Comparison of ENCODE assay signal across 1 cellular context in the genomic region with DNA sequence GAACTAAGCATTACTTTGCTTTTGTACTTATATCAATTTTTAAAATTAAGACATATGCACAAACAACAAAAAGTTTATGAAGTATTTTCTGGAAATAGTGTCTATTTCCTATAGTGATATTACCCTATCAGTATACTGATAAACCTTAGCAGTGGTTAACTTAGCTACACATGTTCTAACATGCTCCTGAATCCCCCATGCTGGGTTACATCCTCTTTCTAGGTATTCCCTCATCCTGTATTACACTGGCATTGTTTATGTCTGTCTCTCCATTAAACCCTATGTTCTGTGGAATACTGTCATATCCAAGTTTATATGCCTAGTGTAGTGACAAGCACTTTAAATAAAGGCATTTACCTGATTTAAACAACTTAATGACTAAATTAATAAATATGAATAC.
TF ChIP-seq lines count a peak whose summit lies in the region.

No MANE protein-coding gene starts in this region.

TF ChIP-seq in A549, 52 proteins besides CTCF, POLR2A, EP300 and RAD21 (continued from another document):
- TF ChIP-seq, protein P1, sequence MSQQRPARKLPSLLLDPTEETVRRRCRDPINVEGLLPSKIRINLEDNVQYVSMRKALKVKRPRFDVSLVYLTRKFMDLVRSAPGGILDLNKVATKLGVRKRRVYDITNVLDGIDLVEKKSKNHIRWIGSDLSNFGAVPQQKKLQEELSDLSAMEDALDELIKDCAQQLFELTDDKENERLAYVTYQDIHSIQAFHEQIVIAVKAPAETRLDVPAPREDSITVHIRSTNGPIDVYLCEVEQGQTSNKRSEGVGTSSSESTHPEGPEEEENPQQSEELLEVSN (IDR thresholded peaks at IDR 0.05; ENCODE audit: borderline replicate concordance, low read depth), result no peak
- TF ChIP-seq ESRRA (IDR thresholded peaks at IDR 0.05; ENCODE audit: borderline replicate concordance, low read length), result no peak
- TF ChIP-seq MYC (IDR thresholded peaks at IDR 0.05; ENCODE audit: borderline replicate concordance, low read length), result no peak
